ENCODE assay signal across 8 cellular contexts in genomic region chr1:59296358-59297256, GRCh38. TPM values are rescaled to one million over a fixed set of nuclear protein-coding genes. Genes with fewer than 3 reads are reported as not detected.
DNase-seq lines count a peak whose midpoint lies in the region; ATAC-seq, FAIRE-seq and TF ChIP-seq lines count a peak whose summit lies in the region.

TSS of gene FGGY (plus strand) at chr1:59297094. CDS start at chr1:59321550, 24,456 bp downstream.

- FAIRE-seq in bronchial epithelial cell (lab: Jason Lieb, UNC) = no peak

- POLR2A ChIA-PET in AG04450 (lab: Yijun Ruan, JAX) = interaction anchor here (0.6 to 2.0 kb wide), 12 partner anchors 54 to 513 kb away, joined by 3 to 17 read pairs (median 4); partner anchors contain the start of gene JUN

- H3K36me3 ChIP-seq in bronchial epithelial cell (ENCODE audit: control insufficient read depth, insufficient read depth, low read length) (no peaks in the 10 kb centered on the region), smooth muscle cell (ENCODE audit: low read depth) (no peaks in the 10 kb centered on the region)

- H3K79me2 ChIP-seq in smooth muscle cell (ENCODE audit: low read depth) = no peaks in the 10 kb centered on the region

- H3F3A ChIP-seq in smooth muscle cell (ENCODE audit: low read depth) = peaks cover 29% of the 10 kb centered on the region

- peak; percentile 98 for DNase-seq in AG04450 (ENCODE audit: low read depth, low spot score)
- peak; percentile 96 for DNase-seq in NCI-H2227 treated with DMSO at 0.1 percent for 48 hours (lab: John Stamatoyannopoulos, UW)
- DNase-seq in bronchial epithelial cell (ENCODE audit: low read depth) = peak; percentile 93
- DNase-seq in iPS-NIHi7 (ENCODE audit: extremely low spot score) = peak; percentile 99
- DNase-seq in smooth muscle cell (lab: John Stamatoyannopoulos, UW; ENCODE audit: unreplicated experiment) = peak; percentile 76

- H3K4me3 ChIP-seq in AG04450 (ENCODE audit: low read depth, low read length) = peak within 1 kb of the TSS; percentile 69
- H3K4me3 ChIP-seq in WI38 (ENCODE audit: low read depth, low read length) = peak within 1 kb of the TSS; percentile 77
- peak within 1 kb of the TSS; percentile 76 for H3K4me3 ChIP-seq in bronchial epithelial cell (ENCODE audit: low read depth, low read length)
- peak within 1 kb of the TSS; percentile 61 for H3K4me3 ChIP-seq in smooth muscle cell

- peak within 1 kb of the TSS; percentile 88 for H3K9ac ChIP-seq in smooth muscle cell (ENCODE audit: low read depth)

- H3K4me2 ChIP-seq in smooth muscle cell = peak within 1 kb of the TSS; percentile 90

- no peaks in the 10 kb centered on the region for H4K20me1 ChIP-seq in smooth muscle cell (ENCODE audit: low read depth)

- peak within 1 kb of the TSS; percentile 98 for H2AFZ ChIP-seq in smooth muscle cell (ENCODE audit: low read depth)

- no peaks in the 10 kb centered on the region; the same call in 1 of the 2 replicates for H3K9me3 ChIP-seq in AG04450 (ENCODE audit: control insufficient read depth, insufficient read depth, low read length)
- H3K9me3 ChIP-seq in smooth muscle cell (replicated peaks; ENCODE audit: low read depth) = no peaks in the 10 kb centered on the region

- ATAC-seq in GM18907 (IDR thresholded peaks at IDR 0.05; ENCODE audit: unreplicated experiment) (peak; percentile 94), HG03139 (IDR thresholded peaks at IDR 0.05; ENCODE audit: unreplicated experiment) (peak; percentile 90)

- WGBS in smooth muscle cell (ENCODE audit: low lambda C conversion rate) = under 1% methylated on average over 56 of the region's 78 CpGs

- CTCF ChIA-PET in AG04450 (lab: Charles Lee) = interaction anchor here (0.7 to 1.7 kb wide), 4 partner anchors 65 to 403 kb away, joined by 3 to 10 read pairs (median 3); no protein-coding TSS in a partner anchor

- H3K27me3 ChIP-seq in AG04450 (ENCODE audit: control insufficient read depth, insufficient read depth, low read length) (no peaks in the 10 kb centered on the region), bronchial epithelial cell (ENCODE audit: control insufficient read depth, insufficient read depth, low read length) (no peaks in the 10 kb centered on the region), smooth muscle cell (ENCODE audit: low read depth) (no peaks in the 10 kb centered on the region)

- TF ChIP-seq CTCF in AG04450 (IDR thresholded peaks at IDR 0.05; ENCODE audit: low read depth, low read length) (no peak), WI38 (IDR thresholded peaks at IDR 0.05; ENCODE audit: low read depth, low read length) (no peak), bronchial epithelial cell (IDR thresholded peaks at IDR 0.05; ENCODE audit: insufficient read depth, low read length, severe bottlenecking) (no peak), smooth muscle cell (IDR thresholded peaks at IDR 0.05; ENCODE audit: borderline replicate concordance, insufficient read depth, poor library complexity, severe bottlenecking) (no peak)

- H3K27ac ChIP-seq in AG04450 (ENCODE audit: low read depth, low read length) (peak within 1 kb of the TSS; percentile 84), smooth muscle cell (ENCODE audit: low read depth) (peak within 1 kb of the TSS; percentile 95)

- peaks cover 9% of the 10 kb centered on the region for H3K4me1 ChIP-seq in smooth muscle cell (ENCODE audit: low read depth)

RNA-seq across cellular contexts. Expression of gene FGGY, which starts in this region (rescaled TPM):
- polyA plus RNA-seq in AG04450 (2011; rRNA removed) (11.8 and 12.6 TPM in 2 replicates), smooth muscle cell (4.8 and 5.1 TPM in 2 replicates)
- 24.2 and 25.0 TPM in 2 replicates for polyA minus RNA-seq in AG04450 (2011; rRNA and poly(A)+ RNA removed)
- total RNA-seq in bronchial epithelial cell (20.0 and 35.1 TPM in 2 replicates), smooth muscle cell (5.6 and 9.2 TPM in 2 replicates)

Comparison
In these comparisons a context has a peak if more than half of its experiments do, and no peak if none do; other contexts are left out.
1. Peak in every context shown above with its lines: DNase-seq, ATAC-seq, H3K4me3 ChIP-seq and H3K27ac ChIP-seq.